ENCODE assay signal across 2 cellular contexts in genomic region chr6:116629467-116630063, GRCh38.
TF ChIP-seq lines count a peak whose summit lies in the region.

No MANE protein-coding gene starts in this region.

TF ChIP-seq in liver, 16 proteins besides CTCF, POLR2A, EP300 and RAD21:
- TF ChIP-seq REST (IDR thresholded peaks at IDR 0.05) (no peak), NR2F2 (IDR thresholded peaks at IDR 0.05) (peak; percentile 73)
- TF ChIP-seq, protein P1, sequence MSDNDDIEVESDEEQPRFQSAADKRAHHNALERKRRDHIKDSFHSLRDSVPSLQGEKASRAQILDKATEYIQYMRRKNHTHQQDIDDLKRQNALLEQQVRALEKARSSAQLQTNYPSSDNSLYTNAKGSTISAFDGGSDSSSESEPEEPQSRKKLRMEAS (IDR thresholded peaks at IDR 0.05): no peak

TF ChIP-seq in HepG2, 621 proteins besides CTCF, POLR2A, EP300 and RAD21:
- TF ChIP-seq, protein P2, sequence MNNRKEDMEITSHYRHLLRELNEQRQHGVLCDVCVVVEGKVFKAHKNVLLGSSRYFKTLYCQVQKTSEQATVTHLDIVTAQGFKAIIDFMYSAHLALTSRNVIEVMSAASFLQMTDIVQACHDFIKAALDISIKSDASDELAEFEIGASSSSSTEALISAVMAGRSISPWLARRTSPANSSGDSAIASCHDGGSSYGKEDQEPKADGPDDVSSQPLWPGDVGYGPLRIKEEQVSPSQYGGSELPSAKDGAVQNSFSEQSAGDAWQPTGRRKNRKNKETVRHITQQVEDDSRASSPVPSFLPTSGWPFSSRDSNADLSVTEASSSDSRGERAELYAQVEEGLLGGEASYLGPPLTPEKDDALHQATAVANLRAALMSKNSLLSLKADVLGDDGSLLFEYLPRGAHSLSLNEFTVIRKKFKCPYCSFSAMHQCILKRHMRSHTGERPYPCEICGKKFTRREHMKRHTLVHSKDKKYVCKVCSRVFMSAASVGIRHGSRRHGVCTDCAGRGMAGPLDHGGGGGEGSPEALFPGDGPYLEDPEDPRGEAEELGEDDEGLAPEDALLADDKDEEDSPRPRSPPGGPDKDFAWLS (CRISPR knock-in tag; IDR thresholded peaks at IDR 0.05; ENCODE audit: borderline replicate concordance): no peak
- no peak for TF ChIP-seq KMT2B (CRISPR knock-in tag; IDR thresholded peaks at IDR 0.05)
- TF ChIP-seq HNF4A (CRISPR knock-in tag; IDR thresholded peaks at IDR 0.05): no peak
- no peak for TF ChIP-seq ZSCAN22 (CRISPR knock-in tag; IDR thresholded peaks at IDR 0.05)
- no peak for TF ChIP-seq STAT5B (CRISPR knock-in tag; IDR thresholded peaks at IDR 0.05)
- TF ChIP-seq HMG20B (CRISPR knock-in tag; conservative IDR thresholded peaks at IDR 0.05): no peak
- TF ChIP-seq ZNF570 (CRISPR knock-in tag; IDR thresholded peaks at IDR 0.05; ENCODE audit: borderline replicate concordance): no peak
- TF ChIP-seq, protein P3, sequence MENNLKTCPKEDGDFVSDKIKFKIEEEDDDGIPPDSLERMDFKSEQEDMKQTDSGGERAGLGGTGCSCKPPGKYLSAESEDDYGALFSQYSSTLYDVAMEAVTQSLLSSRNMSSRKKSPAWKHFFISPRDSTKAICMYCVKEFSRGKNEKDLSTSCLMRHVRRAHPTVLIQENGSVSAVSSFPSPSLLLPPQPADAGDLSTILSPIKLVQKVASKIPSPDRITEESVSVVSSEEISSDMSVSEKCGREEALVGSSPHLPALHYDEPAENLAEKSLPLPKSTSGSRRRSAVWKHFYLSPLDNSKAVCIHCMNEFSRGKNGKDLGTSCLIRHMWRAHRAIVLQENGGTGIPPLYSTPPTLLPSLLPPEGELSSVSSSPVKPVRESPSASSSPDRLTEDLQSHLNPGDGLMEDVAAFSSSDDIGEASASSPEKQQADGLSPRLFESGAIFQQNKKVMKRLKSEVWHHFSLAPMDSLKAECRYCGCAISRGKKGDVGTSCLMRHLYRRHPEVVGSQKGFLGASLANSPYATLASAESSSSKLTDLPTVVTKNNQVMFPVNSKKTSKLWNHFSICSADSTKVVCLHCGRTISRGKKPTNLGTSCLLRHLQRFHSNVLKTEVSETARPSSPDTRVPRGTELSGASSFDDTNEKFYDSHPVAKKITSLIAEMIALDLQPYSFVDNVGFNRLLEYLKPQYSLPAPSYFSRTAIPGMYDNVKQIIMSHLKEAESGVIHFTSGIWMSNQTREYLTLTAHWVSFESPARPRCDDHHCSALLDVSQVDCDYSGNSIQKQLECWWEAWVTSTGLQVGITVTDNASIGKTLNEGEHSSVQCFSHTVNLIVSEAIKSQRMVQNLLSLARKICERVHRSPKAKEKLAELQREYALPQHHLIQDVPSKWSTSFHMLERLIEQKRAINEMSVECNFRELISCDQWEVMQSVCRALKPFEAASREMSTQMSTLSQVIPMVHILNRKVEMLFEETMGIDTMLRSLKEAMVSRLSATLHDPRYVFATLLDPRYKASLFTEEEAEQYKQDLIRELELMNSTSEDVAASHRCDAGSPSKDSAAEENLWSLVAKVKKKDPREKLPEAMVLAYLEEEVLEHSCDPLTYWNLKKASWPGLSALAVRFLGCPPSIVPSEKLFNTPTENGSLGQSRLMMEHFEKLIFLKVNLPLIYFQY (CRISPR knock-in tag; IDR thresholded peaks at IDR 0.05; ENCODE audit: borderline replicate concordance): no peak
- TF ChIP-seq ERF (CRISPR knock-in tag; IDR thresholded peaks at IDR 0.05): no peak
- TF ChIP-seq ZSCAN30 (CRISPR knock-in tag; IDR thresholded peaks at IDR 0.05): no peak
- no peak for TF ChIP-seq ZNF839 (CRISPR knock-in tag; IDR thresholded peaks at IDR 0.05; ENCODE audit: borderline replicate concordance)
- no peak for TF ChIP-seq ZNF530 (CRISPR knock-in tag; IDR thresholded peaks at IDR 0.05; ENCODE audit: low read depth)
- TF ChIP-seq, protein P4, sequence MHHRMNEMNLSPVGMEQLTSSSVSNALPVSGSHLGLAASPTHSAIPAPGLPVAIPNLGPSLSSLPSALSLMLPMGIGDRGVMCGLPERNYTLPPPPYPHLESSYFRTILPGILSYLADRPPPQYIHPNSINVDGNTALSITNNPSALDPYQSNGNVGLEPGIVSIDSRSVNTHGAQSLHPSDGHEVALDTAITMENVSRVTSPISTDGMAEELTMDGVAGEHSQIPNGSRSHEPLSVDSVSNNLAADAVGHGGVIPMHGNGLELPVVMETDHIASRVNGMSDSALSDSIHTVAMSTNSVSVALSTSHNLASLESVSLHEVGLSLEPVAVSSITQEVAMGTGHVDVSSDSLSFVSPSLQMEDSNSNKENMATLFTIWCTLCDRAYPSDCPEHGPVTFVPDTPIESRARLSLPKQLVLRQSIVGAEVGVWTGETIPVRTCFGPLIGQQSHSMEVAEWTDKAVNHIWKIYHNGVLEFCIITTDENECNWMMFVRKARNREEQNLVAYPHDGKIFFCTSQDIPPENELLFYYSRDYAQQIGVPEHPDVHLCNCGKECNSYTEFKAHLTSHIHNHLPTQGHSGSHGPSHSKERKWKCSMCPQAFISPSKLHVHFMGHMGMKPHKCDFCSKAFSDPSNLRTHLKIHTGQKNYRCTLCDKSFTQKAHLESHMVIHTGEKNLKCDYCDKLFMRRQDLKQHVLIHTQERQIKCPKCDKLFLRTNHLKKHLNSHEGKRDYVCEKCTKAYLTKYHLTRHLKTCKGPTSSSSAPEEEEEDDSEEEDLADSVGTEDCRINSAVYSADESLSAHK (CRISPR knock-in tag; IDR thresholded peaks at IDR 0.05; ENCODE audit: borderline replicate concordance): no peak
- no peak for TF ChIP-seq ATF7-NPFF (CRISPR knock-in tag; IDR thresholded peaks at IDR 0.05; ENCODE audit: low read depth)
- TF ChIP-seq SOX13 (IDR thresholded peaks at IDR 0.05): no peak
- TF ChIP-seq SOX13 (CRISPR knock-in tag; conservative IDR thresholded peaks at IDR 0.05 in 1 of 2, IDR thresholded peaks at IDR 0.05 in 1 of 2): no peak
- no peak for TF ChIP-seq CAMTA2 (CRISPR knock-in tag; IDR thresholded peaks at IDR 0.05; ENCODE audit: borderline replicate concordance)
- no peak for TF ChIP-seq MAZ (IDR thresholded peaks at IDR 0.05; ENCODE audit: borderline replicate concordance, low read depth, low read length)
- no peak for TF ChIP-seq MAZ (CRISPR knock-in tag; IDR thresholded peaks at IDR 0.05; ENCODE audit: low read depth)
- no peak for TF ChIP-seq ZNF770 (CRISPR knock-in tag; IDR thresholded peaks at IDR 0.05)
- TF ChIP-seq CBX2 (IDR thresholded peaks at IDR 0.05; ENCODE audit: low read depth, low read length): no peak
- TF ChIP-seq CBX2 (CRISPR knock-in tag; IDR thresholded peaks at IDR 0.05; ENCODE audit: low read depth): no peak
